ENCODE assay signal across 8 cellular contexts in the genomic region with DNA sequence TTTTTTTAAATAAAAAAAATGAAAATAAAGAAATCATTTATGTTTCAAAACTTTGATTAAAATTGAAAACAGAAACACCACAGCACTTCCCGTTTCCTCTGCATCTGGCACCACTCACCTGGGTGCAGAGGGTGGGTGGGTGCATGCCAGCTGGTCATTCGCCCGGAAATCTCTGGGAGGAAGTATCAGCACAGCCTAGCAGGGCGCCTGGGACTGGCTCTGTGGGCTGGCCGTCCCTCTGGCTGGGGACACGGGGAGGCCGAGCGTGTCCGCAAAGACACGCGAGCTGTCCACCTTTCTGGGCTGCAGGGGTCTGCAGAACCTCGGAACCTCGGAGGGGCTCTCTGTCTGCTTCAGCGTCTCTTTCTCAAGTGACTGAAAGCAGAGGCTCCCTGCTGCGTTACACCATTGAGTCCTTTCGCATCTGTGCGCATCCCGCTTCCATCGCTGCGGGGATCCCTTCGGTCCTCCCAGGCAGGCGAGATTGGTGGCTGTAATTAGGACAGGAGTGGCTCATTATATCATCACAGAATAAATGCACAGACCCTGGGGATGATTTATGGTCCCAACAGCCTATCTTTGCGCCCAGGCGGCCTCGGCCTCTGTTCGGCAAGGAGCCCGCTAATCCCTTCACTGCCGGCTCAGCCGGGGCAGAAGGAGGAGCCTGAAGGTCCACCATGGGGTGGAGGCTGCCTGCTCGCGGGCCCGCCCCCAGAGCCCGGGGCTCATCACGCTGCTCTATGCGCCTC. TPM values are rescaled to one million over a fixed set of nuclear protein-coding genes. Genes with fewer than 3 reads are reported as not detected.
DNase-seq lines count a peak whose midpoint lies in the region; ATAC-seq and TF ChIP-seq lines count a peak whose summit lies in the region.

No MANE protein-coding gene starts in this region.

- TF ChIP-seq CTCF in HEK293 (tag by site-specific recombination; IDR thresholded peaks at IDR 0.05) (no peak), lung (IDR thresholded peaks at IDR 0.05; ENCODE audit: control extremely low read depth, extremely low read depth) (no peak)

- peak overlapping the region; percentile 31 for H3K27ac Mint-ChIP-seq in dendritic cell treated with granulocyte-macrophage colony-stimulating factor and Interleukin-4, amounts not matched to agents 40 ng/mL and 50 ng/mL, for 4 days

- no peaks in the 10 kb centered on the region for H3K36me3 Mint-ChIP-seq in dendritic cell treated with granulocyte-macrophage colony-stimulating factor and Interleukin-4, amounts not matched to agents 40 ng/mL and 50 ng/mL, for 4 days (ENCODE audit: low read depth)

- peaks cover 3% of the 10 kb centered on the region for H3K27me3 Mint-ChIP-seq in dendritic cell treated with granulocyte-macrophage colony-stimulating factor and Interleukin-4, amounts not matched to agents 40 ng/mL and 50 ng/mL, for 4 days

- peak overlapping the region; percentile 74 for H3K4me3 Mint-ChIP-seq in dendritic cell treated with granulocyte-macrophage colony-stimulating factor and Interleukin-4, amounts not matched to agents 40 ng/mL and 50 ng/mL, for 4 days

- POLR2A ChIA-PET in HEK293 (lab: Yijun Ruan, JAX): interaction anchor here (0.5 to 1.1 kb wide), 2 partner anchors 18 to 122 kb away, joined by 3 to 12 read pairs; partner anchors contain the start of gene CRTC1

- peak; percentile 73 for ATAC-seq in lung (ENCODE audit: insufficient read depth, low FRiP score)
- ATAC-seq in GM18858 (IDR thresholded peaks at IDR 0.05; ENCODE audit: unreplicated experiment): no peak

- H3K27ac ChIP-seq in HEK293 (ENCODE audit: extremely low read depth, low read depth, low read length): no peak overlapping the region; the same call in 1 of the 2 replicates
- H3K27ac ChIP-seq in lung (ENCODE audit: low read depth in 1 of 2, low read length in 1 of 2): peak overlapping the region in 1 of 2 donors; percentile 80

- H3K4me1 ChIP-seq in HEK293 (ENCODE audit: control insufficient read depth, insufficient read depth, low read length) (peaks cover 8% of the 10 kb centered on the region), lung (ENCODE audit: control insufficient read depth in 2 of 2, insufficient read depth in 2 of 2, low read length in 2 of 2) (peaks cover 3 to 13% of the 10 kb centered on the region in 2 donors)

- CTCF ChIA-PET in HEK293 (lab: Yijun Ruan, JAX): interaction anchor here (0.6 kb wide), 1 partner anchor 14 kb away, joined by 3 read pairs; no protein-coding TSS in a partner anchor

- no peaks in the 10 kb centered on the region for H3K27me3 ChIP-seq in lung (ENCODE audit: control insufficient read depth, insufficient read depth)

- WGBS in lung, 2 donors: 5 to 10% methylated on average over 34 to 35 of the region's 35 CpGs

- DNase-seq in ELF-1 (ENCODE audit: low read depth, low spot score) (peak; percentile 78), NCI-H2081 treated with DMSO at 0.1 percent for 48 hours (lab: John Stamatoyannopoulos, UW) (peak; percentile 74), lung (ENCODE audit: low spot score) (peak; percentile 81)
- DNase-seq in activated CD4-positive, alpha-beta T cell treated with anti-CD3 and anti-CD28 coated beads, Interleukin-2, amount 50 U/mL, for 1 hour: peak; percentile 66
- DNase-seq in stimulated activated CD4-positive, alpha-beta T cell treated with anti-CD3 and anti-CD28 coated beads, TNF-alpha, amount 100 ng/mL, for 4 hours (ENCODE audit: low read depth in 3 of 3): peak; percentile 42 to 47 (median 47)

- H3K9me3 ChIP-seq in HEK293 (ENCODE audit: control insufficient read depth, insufficient read depth, low read depth, low read length) (no peaks in the 10 kb centered on the region), lung (ENCODE audit: control insufficient read depth in 2 of 2, insufficient read depth in 1 of 2, low read length in 1 of 2) (no peaks in the 10 kb centered on the region)

- no peaks in the 10 kb centered on the region for H3K36me3 ChIP-seq in HEK293 (ENCODE audit: control insufficient read depth in 2 of 2, insufficient read depth in 1 of 2, low read length in 2 of 2)
- H3K36me3 ChIP-seq in lung (ENCODE audit: control insufficient read depth in 2 of 2, insufficient read depth in 2 of 2, low read length in 2 of 2): no peaks in the 10 kb centered on the region

- no peaks in the 10 kb centered on the region for H3K9me3 Mint-ChIP-seq in dendritic cell treated with granulocyte-macrophage colony-stimulating factor and Interleukin-4, amounts not matched to agents 40 ng/mL and 50 ng/mL, for 4 days

- peaks cover 26% of the 10 kb centered on the region for H3K4me1 Mint-ChIP-seq in dendritic cell treated with granulocyte-macrophage colony-stimulating factor and Interleukin-4, amounts not matched to agents 40 ng/mL and 50 ng/mL, for 4 days (ENCODE audit: low read depth)

- intact Hi-C loops in dendritic cell treated with granulocyte-macrophage colony-stimulating factor and Interleukin-4, amounts not matched to agents 40 ng/mL and 50 ng/mL, for 4 days (cut with micrococcal nuclease): no loop called here

- H3K4me3 ChIP-seq in HEK293 (ENCODE audit: low read depth, low read length) (peak overlapping the region; percentile 43), lung (no peak overlapping the region)

TF ChIP-seq in HEK293, 187 proteins besides CTCF, POLR2A, EP300 and RAD21 (continues in another document):
- TF ChIP-seq OSR2 (tag by site-specific recombination; IDR thresholded peaks at IDR 0.05): peak; percentile 98
- TF ChIP-seq ZNF670 (tag by site-specific recombination; IDR thresholded peaks at IDR 0.05; ENCODE audit: low read depth): no peak
- TF ChIP-seq ZNF621 (tag by site-specific recombination; IDR thresholded peaks at IDR 0.05): no peak
- peak; percentile 85 for TF ChIP-seq ZBTB8A (tag by site-specific recombination; IDR thresholded peaks at IDR 0.05)
- TF ChIP-seq, protein P1, sequence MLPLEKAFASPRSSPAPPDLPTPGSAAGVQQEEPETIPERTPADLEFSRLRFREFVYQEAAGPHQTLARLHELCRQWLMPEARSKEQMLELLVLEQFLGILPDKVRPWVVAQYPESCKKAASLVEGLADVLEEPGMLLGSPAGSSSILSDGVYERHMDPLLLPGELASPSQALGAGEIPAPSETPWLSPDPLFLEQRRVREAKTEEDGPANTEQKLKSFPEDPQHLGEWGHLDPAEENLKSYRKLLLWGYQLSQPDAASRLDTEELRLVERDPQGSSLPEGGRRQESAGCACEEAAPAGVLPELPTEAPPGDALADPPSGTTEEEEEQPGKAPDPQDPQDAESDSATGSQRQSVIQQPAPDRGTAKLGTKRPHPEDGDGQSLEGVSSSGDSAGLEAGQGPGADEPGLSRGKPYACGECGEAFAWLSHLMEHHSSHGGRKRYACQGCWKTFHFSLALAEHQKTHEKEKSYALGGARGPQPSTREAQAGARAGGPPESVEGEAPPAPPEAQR (tag by site-specific recombination; IDR thresholded peaks at IDR 0.05): no peak
- TF ChIP-seq GFI1B (tag by site-specific recombination; IDR thresholded peaks at IDR 0.05): no peak
- peak; percentile 60 for TF ChIP-seq KLF8 (tag by site-specific recombination; IDR thresholded peaks at IDR 0.05)
- peak; percentile 97 for TF ChIP-seq ZEB2 (tag by site-specific recombination; IDR thresholded peaks at IDR 0.05)
- no peak for TF ChIP-seq ZNF23 (tag by site-specific recombination; IDR thresholded peaks at IDR 0.05; ENCODE audit: borderline replicate concordance)
- TF ChIP-seq ZSCAN16 (tag by site-specific recombination; IDR thresholded peaks at IDR 0.05): no peak
- TF ChIP-seq ZNF2 (tag by site-specific recombination; IDR thresholded peaks at IDR 0.05): peak; percentile 57; the same call in 1 of the 2 replicates
- TF ChIP-seq ZNF600 (tag by site-specific recombination; IDR thresholded peaks at IDR 0.05): peak; percentile 48
- no peak for TF ChIP-seq ZNF112 (tag by site-specific recombination; IDR thresholded peaks at IDR 0.05)
- TF ChIP-seq HOXC10 (CRISPR knock-in tag; IDR thresholded peaks at IDR 0.05): peak; percentile 98; the same call in 1 of the 2 replicates
- no peak for TF ChIP-seq ZNF555 (tag by site-specific recombination; conservative IDR thresholded peaks at IDR 0.05)
- TF ChIP-seq ZNF571 (tag by site-specific recombination; IDR thresholded peaks at IDR 0.05): no peak
- TF ChIP-seq ZNF366 (tag by site-specific recombination; conservative IDR thresholded peaks at IDR 0.05): peak; percentile 87
- TF ChIP-seq ZNF324 (tag by site-specific recombination; IDR thresholded peaks at IDR 0.05): peak; percentile 66; the same call in 1 of the 2 replicates
- no peak for TF ChIP-seq ZBTB11 (tag by site-specific recombination; conservative IDR thresholded peaks at IDR 0.05; ENCODE audit: low read depth)
- no peak for TF ChIP-seq ZNF433 (tag by site-specific recombination; IDR thresholded peaks at IDR 0.05; ENCODE audit: low read depth)
- TF ChIP-seq ZNF701 (tag by site-specific recombination; IDR thresholded peaks at IDR 0.05): no peak
- TF ChIP-seq GLI2 (tag by site-specific recombination; IDR thresholded peaks at IDR 0.05; ENCODE audit: borderline replicate concordance, low read depth): no peak
- TF ChIP-seq SETDB1 (IDR thresholded peaks at IDR 0.05; ENCODE audit: insufficient read length, low read length): no peak

RNA-seq across cellular contexts. Expression of gene CRTC1, which starts 17.2 kb away (rescaled TPM):
- total RNA-seq in lung: 10 to 100 TPM in 1 of 2 donors, 1 to 10 TPM in 1; 4.2 to 16.0 TPM
- polyA plus RNA-seq in lung: 1 to 10 TPM; 5.8 to 8.7 TPM
